In the genomic region with DNA sequence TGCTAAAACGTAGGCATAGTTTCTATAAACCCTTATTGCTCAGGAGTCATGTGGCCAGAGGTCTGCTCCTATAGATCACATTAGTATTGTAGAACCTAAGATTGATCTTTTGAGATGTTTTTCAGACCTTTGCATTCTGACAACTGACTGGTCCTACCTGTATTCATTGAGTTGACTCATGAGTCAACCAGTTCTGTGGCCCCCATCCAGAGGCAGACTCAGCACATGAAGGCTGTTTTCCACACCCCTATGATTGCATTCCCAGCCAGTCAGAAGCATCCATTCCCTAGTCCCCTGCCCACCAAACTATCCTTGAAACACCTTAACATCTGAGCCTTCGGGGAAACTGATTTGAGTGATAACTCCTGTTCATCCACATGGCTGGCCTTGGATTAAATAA, we compare ENCODE assay signal across 19 cellular contexts.
DNase-seq lines count a peak whose midpoint lies in the region; ATAC-seq and TF ChIP-seq lines count a peak whose summit lies in the region.
"Had no signal": no experiment of that assay in that cellular context is flagged by ENCODE, and none has a peak within 500 bp of the region (broad histone marks: within the 10 kb centered on the region; RNA-seq: fewer than 3 reads in every experiment).

No MANE protein-coding gene starts in this region.

- no peak overlapping the region for H3K4me3 Mint-ChIP-seq in MCF 10A (ENCODE audit: unreplicated experiment)
- H3K4me3 Mint-ChIP-seq: CD14-positive monocyte; CD4-positive, alpha-beta T cell; CD8-positive, alpha-beta memory T cell had no signal

- no peak overlapping the region for H3K23ac ChIP-seq in trophoblast cell (ENCODE audit: low read length)

- H3K9me3 ChIP-seq in mammary epithelial cell (replicated peaks; ENCODE audit: insufficient read depth, low read length) (no peaks in the 10 kb centered on the region), trophoblast cell (ENCODE audit: insufficient read depth, low read depth, low read length) (no peaks in the 10 kb centered on the region)
- H3K9me3 ChIP-seq: BE2C had no signal

- no peak overlapping the region for H2BK120ac ChIP-seq in trophoblast cell (ENCODE audit: insufficient read depth, low read length, poor library complexity)

- BruUV-seq in mammary epithelial cell (replicated peaks; lab: Mats Ljungman, UMichigan) (no TSS peak), MCF 10A (replicated peaks; lab: Mats Ljungman, UMichigan) (no TSS peak)

- H3K4ac ChIP-seq in trophoblast cell (ENCODE audit: low read depth, low read length), result no peak overlapping the region

- no peaks in the 10 kb centered on the region for H3K36me3 Mint-ChIP-seq in MCF 10A (ENCODE audit: insufficient read depth, unreplicated experiment)
- H3K36me3 Mint-ChIP-seq: CD14-positive monocyte had no signal

- H3K18ac ChIP-seq in trophoblast cell (ENCODE audit: low read length), result no peak overlapping the region

- H3K14ac ChIP-seq in trophoblast cell (ENCODE audit: low read length), result no peak overlapping the region

- DNase-seq in mammary epithelial cell, result peak; percentile 10
- no peak for DNase-seq in MCF 10A (ENCODE audit: unreplicated experiment)
- peak; percentile 0 to 37 for DNase-seq in trophoblast cell
- no peak for DNase-seq in stimulated activated CD4-positive, alpha-beta T cell treated with anti-CD3 and anti-CD28 coated beads, Interleukin-2, amount 100 ng/mL, for 24 hours
- no peak for DNase-seq in cardiac septum (ENCODE audit: low spot score)
- DNase-seq: AML-193; BE2C; CD4-positive, alpha-beta T cell; CD8-positive, alpha-beta memory T cell; DMS53; DMS79 treated with DMSO at 0.1 percent for 48 hours; GF-D8; GM23248; H7; HCEC 1CT had no signal

- no peaks in the 10 kb centered on the region for H3K9me3 Mint-ChIP-seq in MCF 10A (ENCODE audit: unreplicated experiment)
- H3K9me3 Mint-ChIP-seq: CD4-positive, alpha-beta T cell; CD8-positive, alpha-beta memory T cell had no signal

- no peak overlapping the region for H2AK5ac ChIP-seq in trophoblast cell (ENCODE audit: low read length)

- H3K27ac Mint-ChIP-seq in MCF 10A (ENCODE audit: low read depth, unreplicated experiment), result no peak overlapping the region
- H3K27ac Mint-ChIP-seq: CD14-positive monocyte; CD4-positive, alpha-beta T cell had no signal

- no peaks in the 10 kb centered on the region for H4K20me1 ChIP-seq in mammary epithelial cell (ENCODE audit: insufficient read depth, low read length)
- H4K20me1 ChIP-seq: BLaER1 treated with 17β-estradiol and CSF1 and Interleukin-3, amounts not matched to agents 10 nM and 100 nM had no signal

- dilution Hi-C loops in mammary epithelial cell (cut with HindIII; ENCODE audit: low sequenced_read_pairs), result no loop called here

- H2AFZ ChIP-seq in mammary epithelial cell (ENCODE audit: low read depth, low read length), result no peak overlapping the region
- H2AFZ ChIP-seq in trophoblast cell (ENCODE audit: insufficient read depth, low read length, poor library complexity), result no peak overlapping the region
- H2AFZ ChIP-seq: GM23248 had no signal

- H3K27me3 ChIP-seq in mammary epithelial cell (ENCODE audit: insufficient read depth, low read length) (no peaks in the 10 kb centered on the region), trophoblast cell (ENCODE audit: insufficient read depth, low read length) (no peaks in the 10 kb centered on the region)
- H3K27me3 ChIP-seq: BE2C; BLaER1 treated with 17β-estradiol and CSF1 and Interleukin-3, amounts not matched to agents 10 nM and 100 nM had no signal

- H3K4me1 ChIP-seq in mammary epithelial cell (ENCODE audit: insufficient read depth, low read length) (no peaks in the 10 kb centered on the region), trophoblast cell (ENCODE audit: control insufficient read depth in 1 of 2, insufficient read depth in 2 of 2, low read length in 2 of 2) (peaks cover 2 to 3% of the 10 kb centered on the region in 2 experiments)
- H3K4me1 ChIP-seq: BE2C had no signal

- H4K91ac ChIP-seq in trophoblast cell (ENCODE audit: low read depth, low read length), result no peak overlapping the region

- H3K4me3 ChIP-seq in mammary epithelial cell (replicated peaks in 1 of 3; ENCODE audit: insufficient read depth in 1 of 3, low read depth in 2 of 3, low read length in 3 of 3) (no peak overlapping the region), trophoblast cell (ENCODE audit: low read depth, low read length) (no peak overlapping the region)
- H3K4me3 ChIP-seq: BLaER1 treated with 17β-estradiol and CSF1 and Interleukin-3, amounts not matched to agents 10 nM and 100 nM; GM23248 had no signal

- ATAC-seq in esophagus mucosa, result peak; percentile 78

- H3K9ac ChIP-seq in mammary epithelial cell (ENCODE audit: insufficient read depth, low read length) (no peak overlapping the region), trophoblast cell (ENCODE audit: low read length) (no peak overlapping the region)
- H3K9ac ChIP-seq: BLaER1 treated with 17β-estradiol and CSF1 and Interleukin-3, amounts not matched to agents 10 nM and 100 nM; GM23248 had no signal

- H3K36me3 ChIP-seq in mammary epithelial cell (ENCODE audit: insufficient read depth, low read length), result no peaks in the 10 kb centered on the region
- no peaks in the 10 kb centered on the region for H3K36me3 ChIP-seq in trophoblast cell (ENCODE audit: control insufficient read depth in 1 of 2, insufficient read depth in 2 of 2, low read length in 2 of 2)
- H3K36me3 ChIP-seq: BE2C; BLaER1 treated with 17β-estradiol and CSF1 and Interleukin-3, amounts not matched to agents 10 nM and 100 nM had no signal

- in situ Hi-C loops in mammary epithelial cell (cut with MboI; ENCODE audit: low sequenced_read_pairs in 2 of 2), result loop anchor here in 1 of 2 donors (10.0 kb wide), 1 partner anchor 447 kb away; no protein-coding TSS in a partner anchor

- H4K12ac ChIP-seq in trophoblast cell (ENCODE audit: low read depth, low read length), result no peak overlapping the region

- H3K79me2 ChIP-seq in mammary epithelial cell (ENCODE audit: insufficient read depth, low read length) (no peaks in the 10 kb centered on the region), trophoblast cell (ENCODE audit: control insufficient read depth, insufficient read depth, low read length, poor library complexity) (no peaks in the 10 kb centered on the region)

- no peak overlapping the region for H2BK5ac ChIP-seq in trophoblast cell (ENCODE audit: low read depth, low read length, poor library complexity)

- H3K4me1 Mint-ChIP-seq in MCF 10A (ENCODE audit: insufficient read depth, unreplicated experiment), result no peaks in the 10 kb centered on the region
- H3K4me1 Mint-ChIP-seq: CD14-positive monocyte; CD8-positive, alpha-beta memory T cell had no signal

- intact Hi-C loops in mammary epithelial cell (cut with micrococcal nuclease), result no loop called here
- intact Hi-C loops in MCF 10A (cut with micrococcal nuclease), result no loop called here
- intact Hi-C loops in cardiac septum (cut with DNase I), result no loop called here

- CTCF ChIA-PET in mammary epithelial cell (lab: Charles Lee; ENCODE audit: low non-redundant PET) (no interaction called here), MCF 10A (lab: Yijun Ruan, JAX) (interaction anchor here (0.6 to 0.8 kb wide), 2 partner anchors 27 to 311 kb away, joined by 3 to 4 read pairs; no protein-coding TSS in a partner anchor)

- H3K79me1 ChIP-seq in trophoblast cell (ENCODE audit: low read length), result no peaks in the 10 kb centered on the region

- TF ChIP-seq CTCF in mammary epithelial cell (conservative IDR thresholded peaks at IDR 0.05 in 1 of 2, IDR thresholded peaks at IDR 0.05 in 1 of 2; ENCODE audit: extremely low read depth in 1 of 2, insufficient read depth in 1 of 2, low read depth in 1 of 2, low read length in 2 of 2), result no peak
- no peak for TF ChIP-seq CTCF in MCF 10A (IDR thresholded peaks at IDR 0.05; ENCODE audit: unreplicated experiment)

- no peaks in the 10 kb centered on the region for H3K27me3 Mint-ChIP-seq in MCF 10A (ENCODE audit: insufficient read depth, unreplicated experiment)

- no peak overlapping the region for H3K27ac ChIP-seq in mammary epithelial cell (ENCODE audit: insufficient read depth, low read depth, low read length)
- H3K27ac ChIP-seq in trophoblast cell (ENCODE audit: low read depth, low read length), result no peak overlapping the region
- H3K27ac ChIP-seq: 22Rv1; BLaER1 treated with 17β-estradiol and CSF1 and Interleukin-3, amounts not matched to agents 10 nM and 100 nM; GM23248 had no signal

- H4K8ac ChIP-seq in trophoblast cell (ENCODE audit: low read depth, low read length), result no peak overlapping the region

- no peak overlapping the region for H2BK12ac ChIP-seq in trophoblast cell (ENCODE audit: low read length)

- 100% methylated on average over 2 of the region's 2 CpGs for WGBS in mammary epithelial cell (ENCODE audit: low coverage, missing lambda C conversion rate)
- no CpG with 5 or more reads among the region's 2 CpGs for WGBS in trophoblast cell (ENCODE audit: extremely low coverage, insufficient coverage, insufficient read length)

- POLR2A ChIA-PET in MCF 10A (lab: Yijun Ruan, JAX), result no interaction called here

- no peak overlapping the region for H3K4me2 ChIP-seq in mammary epithelial cell (ENCODE audit: insufficient read depth, low read depth, low read length)
- H3K4me2 ChIP-seq in trophoblast cell (ENCODE audit: low read length), result no peak overlapping the region
- H3K4me2 ChIP-seq: BLaER1 treated with 17β-estradiol and CSF1 and Interleukin-3, amounts not matched to agents 10 nM and 100 nM had no signal

Comparison
In these comparisons a context has a peak if more than half of its experiments do, and no peak if none do; other contexts are left out.
1. DNase-seq: peak in mammary epithelial cell (single experiment) and trophoblast cell (2 of 2); none in MCF 10A (single experiment), stimulated activated CD4-positive, alpha-beta T cell treated with anti-CD3 and anti-CD28 coated beads, Interleukin-2, amount 100 ng/mL, for 24 hours (0 of 2) and cardiac septum (single experiment).